ENCODE assay signal across 10 cellular contexts in genomic region chr2:216206041-216206699, GRCh38.
A peak's percentile ranks its signal among the peaks of the same experiment; 100 is the strongest.
DNase-seq lines count a peak whose midpoint lies in the region; ATAC-seq, FAIRE-seq and TF ChIP-seq lines count a peak whose summit lies in the region.
"Had no signal": no experiment of that assay in that cellular context is flagged by ENCODE, and none has a peak within 500 bp of the region (broad histone marks: within the 10 kb centered on the region; RNA-seq: fewer than 3 reads in every experiment).

No MANE protein-coding gene starts in this region.

- peaks cover 44% of the 10 kb centered on the region for H3K4me1 Mint-ChIP-seq in activated CD4-positive, alpha-beta memory T cell treated with anti-CD3 and anti-CD28 coated beads, Interleukin-2, amount 10 ng/mL, durations not matched to agents 7 days and 5 days

- no peaks in the 10 kb centered on the region for H3K9me3 ChIP-seq in right cardiac atrium (ENCODE audit: control insufficient read depth, low read length)

- ATAC-seq in GM19395 (IDR thresholded peaks at IDR 0.05; ENCODE audit: unreplicated experiment) (peak; percentile 90), HG03025 (IDR thresholded peaks at IDR 0.05; ENCODE audit: low FRiP score, unreplicated experiment) (peak; percentile 63), right cardiac atrium (no peak)

- DNase-seq in GM12892 (ENCODE audit: insufficient read length) = no peak
- no peak for DNase-seq in activated CD4-positive, alpha-beta memory T cell treated with anti-CD3 and anti-CD28 coated beads, Interleukin-2, amount 10 ng/mL, durations not matched to agents 7 days and 5 days
- DNase-seq in germinal center (ENCODE audit: low spot score) = no peak
- no peak for DNase-seq in DMS79 (lab: John Stamatoyannopoulos, UW)
- no peak for DNase-seq in iPS-NIHi7 (ENCODE audit: extremely low spot score)
- no peak for DNase-seq in right cardiac atrium
- DNase-seq: HCEC 1CT had no signal

- no peak overlapping the region for H3K4me3 Mint-ChIP-seq in activated CD4-positive, alpha-beta memory T cell treated with anti-CD3 and anti-CD28 coated beads, Interleukin-2, amount 10 ng/mL, durations not matched to agents 7 days and 5 days
- H3K4me3 Mint-ChIP-seq: brain had no signal

- POLR2A ChIA-PET in activated CD4-positive, alpha-beta memory T cell treated with anti-CD3 and anti-CD28 coated beads, Interleukin-2, amount 10 ng/mL, durations not matched to agents 7 days and 5 days (lab: Charles Lee) = interaction anchor here (1.1 kb wide), 1 partner anchor 16 kb away, joined by 3 read pairs; no protein-coding TSS in a partner anchor

- WGBS in right cardiac atrium = 92% methylated on average over 2 of the region's 2 CpGs

- no peaks in the 10 kb centered on the region for H3K27me3 ChIP-seq in right cardiac atrium (ENCODE audit: control insufficient read depth, insufficient read depth)

- intact Hi-C loops in right cardiac atrium (cut with DNase I) = no loop called here

- peaks cover 5% of the 10 kb centered on the region for H3K4me1 ChIP-seq in right cardiac atrium (ENCODE audit: control insufficient read depth, insufficient read depth, low read length)

- H3K27ac Mint-ChIP-seq in activated CD4-positive, alpha-beta memory T cell treated with anti-CD3 and anti-CD28 coated beads, Interleukin-2, amount 10 ng/mL, durations not matched to agents 7 days and 5 days = peak overlapping the region; percentile 73

- peaks cover 83% of the 10 kb centered on the region for H3K36me3 Mint-ChIP-seq in activated CD4-positive, alpha-beta memory T cell treated with anti-CD3 and anti-CD28 coated beads, Interleukin-2, amount 10 ng/mL, durations not matched to agents 7 days and 5 days (ENCODE audit: low read depth)

- H3K27me3 Mint-ChIP-seq in activated CD4-positive, alpha-beta memory T cell treated with anti-CD3 and anti-CD28 coated beads, Interleukin-2, amount 10 ng/mL, durations not matched to agents 7 days and 5 days = no peaks in the 10 kb centered on the region
- H3K27me3 Mint-ChIP-seq: brain had no signal

- TF ChIP-seq POLR2A in GM12892 (IDR thresholded peaks at IDR 0.05; ENCODE audit: low read depth, low read length) = no peak

- H3K4me3 ChIP-seq in right cardiac atrium (ENCODE audit: low read length) = no peak overlapping the region

- CTCF ChIA-PET in activated CD4-positive, alpha-beta memory T cell treated with anti-CD3 and anti-CD28 coated beads, Interleukin-2, amount 10 ng/mL, durations not matched to agents 7 days and 5 days (lab: Charles Lee) = no interaction called here

- peak; percentile 38 for FAIRE-seq in GM12892 (lab: Jason Lieb, UNC)

- no peak overlapping the region for H3K27ac ChIP-seq in right cardiac atrium (ENCODE audit: low read length)

- no peaks in the 10 kb centered on the region for H3K9me3 Mint-ChIP-seq in activated CD4-positive, alpha-beta memory T cell treated with anti-CD3 and anti-CD28 coated beads, Interleukin-2, amount 10 ng/mL, durations not matched to agents 7 days and 5 days
- H3K9me3 Mint-ChIP-seq: brain had no signal

Comparison
In these comparisons a context has a peak if more than half of its experiments do, and no peak if none do; other contexts are left out.
1. ATAC-seq: peak in GM19395 (single experiment) and HG03025 (single experiment); none in right cardiac atrium (0 of 2).